ENCODE assay signal across 25 cellular contexts in the genomic region with DNA sequence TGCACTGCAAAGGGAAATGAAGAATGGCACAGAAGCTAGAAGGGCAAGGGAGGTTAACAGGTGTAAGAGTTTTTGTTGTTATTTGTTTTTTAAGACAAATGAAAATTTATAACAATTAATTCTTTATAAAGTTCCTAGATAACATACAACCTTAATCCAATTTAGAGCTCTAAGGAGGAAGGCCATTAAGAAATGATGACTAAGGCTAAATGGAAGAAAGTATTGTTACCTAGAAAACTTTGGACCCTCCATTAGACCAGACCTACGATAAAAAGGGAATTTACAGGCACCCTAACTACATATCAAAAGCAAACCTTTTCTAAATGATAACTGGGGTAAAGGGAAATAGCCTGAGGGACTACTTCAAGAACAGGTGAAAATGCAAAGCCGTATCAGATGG.
A peak's percentile ranks its signal among the peaks of the same experiment; 100 is the strongest.
DNase-seq lines count a peak whose midpoint lies in the region; ATAC-seq, FAIRE-seq and TF ChIP-seq lines count a peak whose summit lies in the region.
"Had no signal": no experiment of that assay in that cellular context is flagged by ENCODE, and none has a peak within 500 bp of the region (broad histone marks: within the 10 kb centered on the region; RNA-seq: fewer than 3 reads in every experiment).

No MANE protein-coding gene starts in this region.

- H3K9me3 ChIP-seq in HepG2 (ENCODE audit: low read length) (peaks cover 93% of the 10 kb centered on the region), right lobe of liver (no peaks in the 10 kb centered on the region), K562 (replicated peaks; ENCODE audit: control insufficient read depth, insufficient read depth, low read depth, low read length) (no peaks in the 10 kb centered on the region)
- H3K9me3 ChIP-seq: BE2C, BLaER1 had no signal

- H3K27me3 ChIP-seq in HepG2 (ENCODE audit: control insufficient read depth in 1 of 2, insufficient read depth in 2 of 2, low read length in 2 of 2) (no peaks in the 10 kb centered on the region), right lobe of liver (no peaks in the 10 kb centered on the region), K562 (ENCODE audit: control insufficient read depth in 2 of 2, insufficient read depth in 2 of 2, low read length in 2 of 2) (no peaks in the 10 kb centered on the region)
- H3K27me3 ChIP-seq: BE2C, BLaER1 had no signal

- in situ Hi-C loops in HepG2 (cut with HindIII; ENCODE audit: extremely low pct_ligation_motif_present, low pct_unique_long_range_greater_than_20kb), result no loop called here
- in situ Hi-C loops in K562 (cut with MboI), result no loop called here

- DNase-seq in HepG2 (ENCODE audit: low spot score), result no peak
- DNase-seq in right lobe of liver, result no peak
- no peak for DNase-seq in K562 (ENCODE audit: extremely low read depth in 1 of 4, low spot score in 3 of 4)
- DNase-seq: ACHN; BE2C; C1 segment of cervical spinal cord; CD4-positive, alpha-beta memory T cell; CD4-positive, CD25-positive, alpha-beta regulatory T cell; CD8-positive, alpha-beta memory T cell; COR-L47; DMS 273 treated with DMSO at 0.1 percent for 48 hours; DMS153; DMS53; DMS79; DND-41; EL; GDM1 had no signal

- TF ChIP-seq CTCF in HepG2 (CRISPR knock-in tag; IDR thresholded peaks at IDR 0.05), result no peak
- TF ChIP-seq CTCF in right lobe of liver (IDR thresholded peaks at IDR 0.05), result no peak
- no peak for TF ChIP-seq CTCF in K562 (IDR thresholded peaks at IDR 0.05 in 2 of 3, conservative IDR thresholded peaks at IDR 0.05 in 1 of 3; ENCODE audit: insufficient read depth in 2 of 3, low read depth in 1 of 3, low read length in 3 of 3)

- CTCF ChIA-PET in HepG2 (lab: Yijun Ruan, JAX; ENCODE audit: low intra/inter-chr PET ratio, low total read pairs) (no interaction called here), K562 (lab: Yijun Ruan, JAX; ENCODE audit: low intra/inter-chr PET ratio) (no interaction called here)

- H3K36me3 ChIP-seq in HepG2 (replicated peaks in 1 of 2; ENCODE audit: control insufficient read depth in 1 of 2, insufficient read depth in 2 of 2, low read length in 2 of 2) (no peaks in the 10 kb centered on the region), right lobe of liver (no peaks in the 10 kb centered on the region), K562 (ENCODE audit: control insufficient read depth, insufficient read depth, low read length) (no peaks in the 10 kb centered on the region)
- H3K36me3 ChIP-seq: BE2C, BLaER1 had no signal

- FAIRE-seq in HepG2 (lab: Jason Lieb, UNC), result no peak
- no peak for FAIRE-seq in K562 (lab: Jason Lieb, UNC)
- FAIRE-seq: GM12878, GM12892, GM18507, GM19239 had no signal

- no peaks in the 10 kb centered on the region for H4K20me1 ChIP-seq in HepG2 (ENCODE audit: insufficient read depth, low read length)
- H4K20me1 ChIP-seq in K562 (replicated peaks; ENCODE audit: control insufficient read depth, insufficient read depth, low read length), result no peaks in the 10 kb centered on the region
- H4K20me1 ChIP-seq: BLaER1 had no signal

- H3K79me2 ChIP-seq in HepG2 (ENCODE audit: insufficient read depth, low read length) (no peaks in the 10 kb centered on the region), K562 (ENCODE audit: control insufficient read depth, insufficient read depth, low read length) (no peaks in the 10 kb centered on the region)

- no peak for ATAC-seq in HepG2
- no peak for ATAC-seq in right lobe of liver
- ATAC-seq in K562, result no peak
- ATAC-seq in GM21367 (IDR thresholded peaks at IDR 0.05; ENCODE audit: unreplicated experiment), result no peak
- no peak for ATAC-seq in GM18867 (IDR thresholded peaks at IDR 0.05; ENCODE audit: unreplicated experiment)
- ATAC-seq: GM12878 had no signal

- no peaks in the 10 kb centered on the region for H3K4me1 ChIP-seq in HepG2 (ENCODE audit: insufficient read depth, low read length)
- no peaks in the 10 kb centered on the region for H3K4me1 ChIP-seq in right lobe of liver
- H3K4me1 ChIP-seq in K562 (replicated peaks in 1 of 2; ENCODE audit: control insufficient read depth in 2 of 2, insufficient read depth in 2 of 2, low read length in 2 of 2), result no peaks in the 10 kb centered on the region
- H3K4me1 ChIP-seq: BE2C, BLaER1 had no signal

- H3K4me2 ChIP-seq in HepG2 (ENCODE audit: low read depth, low read length) (no peak overlapping the region), K562 (ENCODE audit: insufficient read depth, low read length) (no peak overlapping the region)
- H3K4me2 ChIP-seq: BLaER1 had no signal

- H3K27ac ChIP-seq in HepG2 (ENCODE audit: extremely low read length, insufficient read depth, low read length) (no peak overlapping the region), right lobe of liver (no peak overlapping the region), K562 (ENCODE audit: extremely low read depth, low read depth, low read length) (no peak overlapping the region)
- H3K27ac ChIP-seq: 22Rv1, BLaER1 had no signal

- no peaks in the 10 kb centered on the region for H3K9me1 ChIP-seq in K562 (ENCODE audit: control insufficient read depth, insufficient read depth, low read length)

- 12% methylated on average over 2 of the region's 2 CpGs for WGBS in HepG2 (ENCODE audit: low lambda C conversion rate)
- WGBS in right lobe of liver (ENCODE audit: insufficient coverage, low coverage, low lambda C conversion rate, missing lambda C conversion rate), result 73% methylated on average over 2 of the region's 2 CpGs
- 5% methylated on average over 2 of the region's 2 CpGs for WGBS in K562 (ENCODE audit: insufficient coverage, low coverage, missing lambda C conversion rate)

- BruUV-seq in HepG2 (replicated peaks; lab: Mats Ljungman, UMichigan) (no TSS peak), K562 (replicated peaks; lab: Mats Ljungman, UMichigan) (no TSS peak)

- TF ChIP-seq EP300 in HepG2 (IDR thresholded peaks at IDR 0.05; ENCODE audit: low read depth in 2 of 2, low read length in 2 of 2), result no peak
- no peak for TF ChIP-seq EP300 in HepG2 (CRISPR knock-in tag; IDR thresholded peaks at IDR 0.05; ENCODE audit: borderline replicate concordance)
- no peak for TF ChIP-seq EP300 in K562 (IDR thresholded peaks at IDR 0.05; ENCODE audit: low read length)

- intact Hi-C loops in HepG2 (cut with micrococcal nuclease; ENCODE audit: unreplicated experiment) (no loop called here), right lobe of liver (cut with DNase I) (no loop called here), K562 (cut with micrococcal nuclease) (no loop called here)

- H2AFZ ChIP-seq in HepG2 (ENCODE audit: low read length), result no peak overlapping the region
- H2AFZ ChIP-seq in K562 (ENCODE audit: low read depth, low read length), result no peak overlapping the region

- TF ChIP-seq RAD21 in HepG2 (CRISPR knock-in tag; IDR thresholded peaks at IDR 0.05) (no peak), K562 (CRISPR knock-in tag; conservative IDR thresholded peaks at IDR 0.05 in 1 of 2, IDR thresholded peaks at IDR 0.05 in 1 of 2) (no peak)

- H3K4me3 ChIP-seq in HepG2 (replicated peaks in 1 of 3; ENCODE audit: insufficient read depth in 1 of 3, low read depth in 2 of 3, low read length in 3 of 3) (no peak overlapping the region), right lobe of liver (no peak overlapping the region), K562 (no peak overlapping the region)
- H3K4me3 ChIP-seq: BLaER1, GM12878 had no signal

- H3K9ac ChIP-seq in HepG2 (ENCODE audit: insufficient read depth, low read depth, low read length) (no peak overlapping the region), K562 (ENCODE audit: insufficient read depth in 1 of 2, low read depth in 2 of 2, low read length in 2 of 2) (no peak overlapping the region)
- H3K9ac ChIP-seq: BLaER1 had no signal

- POLR2A ChIA-PET in HepG2 (lab: Yijun Ruan, JAX), result no interaction called here
- POLR2A ChIA-PET in K562 (lab: Yijun Ruan, JAX), result no interaction called here

- no peak for TF ChIP-seq POLR2A in HepG2 (IDR thresholded peaks at IDR 0.05; ENCODE audit: insufficient read depth in 1 of 2, low read depth in 2 of 2, low read length in 2 of 2)
- no peak for TF ChIP-seq POLR2A in right lobe of liver (IDR thresholded peaks at IDR 0.05)
- no peak for TF ChIP-seq POLR2A in K562 (conservative IDR thresholded peaks at IDR 0.05)

TF ChIP-seq in HepG2, 621 proteins besides CTCF, POLR2A, EP300 and RAD21:
- TF ChIP-seq MAFF (IDR thresholded peaks at IDR 0.05; ENCODE audit: low read depth, low read length), result peak; percentile 90
- peak; percentile 91 to 95 for TF ChIP-seq MAFK (conservative IDR thresholded peaks at IDR 0.05 in 1 of 2, IDR thresholded peaks at IDR 0.05 in 1 of 2; ENCODE audit: low read length in 2 of 2)
- no peak for TF ChIP-seq SMARCE1 (IDR thresholded peaks at IDR 0.05; ENCODE audit: borderline replicate concordance)
TF ChIP-seq in HepG2: peak in this region for 2.

TF ChIP-seq in K562, 482 proteins besides CTCF, POLR2A, EP300 and RAD21 (continues in another document):
- TF ChIP-seq ELF1 (tag; IDR thresholded peaks at IDR 0.05), result no peak
- TF ChIP-seq ZNF316 (IDR thresholded peaks at IDR 0.05), result 0 out of 2 replicates have a peak, but pooled peaks have one; percentile 17
- TF ChIP-seq, protein P1, sequence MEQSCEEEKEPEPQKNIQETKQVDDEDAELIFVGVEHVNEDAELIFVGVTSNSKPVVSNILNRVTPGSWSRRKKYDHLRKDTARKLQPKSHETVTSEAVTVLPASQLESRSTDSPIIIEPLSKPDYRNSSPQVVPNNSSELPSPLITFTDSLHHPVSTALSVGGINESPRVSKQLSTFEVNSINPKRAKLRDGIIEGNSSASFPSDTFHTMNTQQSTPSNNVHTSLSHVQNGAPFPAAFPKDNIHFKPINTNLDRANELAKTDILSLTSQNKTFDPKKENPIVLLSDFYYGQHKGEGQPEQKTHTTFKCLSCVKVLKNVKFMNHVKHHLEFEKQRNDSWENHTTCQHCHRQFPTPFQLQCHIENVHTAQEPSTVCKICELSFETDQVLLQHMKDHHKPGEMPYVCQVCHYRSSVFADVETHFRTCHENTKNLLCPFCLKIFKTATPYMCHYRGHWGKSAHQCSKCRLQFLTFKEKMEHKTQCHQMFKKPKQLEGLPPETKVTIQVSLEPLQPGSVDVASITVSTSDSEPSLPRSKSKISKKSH (CRISPR knock-in tag; IDR thresholded peaks at IDR 0.05), result no peak
- no peak for TF ChIP-seq ZNF436 (CRISPR knock-in tag; IDR thresholded peaks at IDR 0.05)
- no peak for TF ChIP-seq ZBTB1 (CRISPR knock-in tag; IDR thresholded peaks at IDR 0.05; ENCODE audit: borderline replicate concordance, low read depth)
- TF ChIP-seq ZNF197 (CRISPR knock-in tag; IDR thresholded peaks at IDR 0.05; ENCODE audit: low read depth), result no peak
- TF ChIP-seq HDAC3 (IDR thresholded peaks at IDR 0.05; ENCODE audit: borderline replicate concordance, partially characterized antibody), result no peak
- no peak for TF ChIP-seq ZC3H4 (CRISPR knock-in tag; IDR thresholded peaks at IDR 0.05; ENCODE audit: borderline replicate concordance)
- TF ChIP-seq, protein P2, sequence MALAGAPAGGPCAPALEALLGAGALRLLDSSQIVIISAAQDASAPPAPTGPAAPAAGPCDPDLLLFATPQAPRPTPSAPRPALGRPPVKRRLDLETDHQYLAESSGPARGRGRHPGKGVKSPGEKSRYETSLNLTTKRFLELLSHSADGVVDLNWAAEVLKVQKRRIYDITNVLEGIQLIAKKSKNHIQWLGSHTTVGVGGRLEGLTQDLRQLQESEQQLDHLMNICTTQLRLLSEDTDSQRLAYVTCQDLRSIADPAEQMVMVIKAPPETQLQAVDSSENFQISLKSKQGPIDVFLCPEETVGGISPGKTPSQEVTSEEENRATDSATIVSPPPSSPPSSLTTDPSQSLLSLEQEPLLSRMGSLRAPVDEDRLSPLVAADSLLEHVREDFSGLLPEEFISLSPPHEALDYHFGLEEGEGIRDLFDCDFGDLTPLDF (CRISPR knock-in tag; IDR thresholded peaks at IDR 0.05), result no peak
